Comparison of ENCODE assay signal across 25 cellular contexts in the genomic region with DNA sequence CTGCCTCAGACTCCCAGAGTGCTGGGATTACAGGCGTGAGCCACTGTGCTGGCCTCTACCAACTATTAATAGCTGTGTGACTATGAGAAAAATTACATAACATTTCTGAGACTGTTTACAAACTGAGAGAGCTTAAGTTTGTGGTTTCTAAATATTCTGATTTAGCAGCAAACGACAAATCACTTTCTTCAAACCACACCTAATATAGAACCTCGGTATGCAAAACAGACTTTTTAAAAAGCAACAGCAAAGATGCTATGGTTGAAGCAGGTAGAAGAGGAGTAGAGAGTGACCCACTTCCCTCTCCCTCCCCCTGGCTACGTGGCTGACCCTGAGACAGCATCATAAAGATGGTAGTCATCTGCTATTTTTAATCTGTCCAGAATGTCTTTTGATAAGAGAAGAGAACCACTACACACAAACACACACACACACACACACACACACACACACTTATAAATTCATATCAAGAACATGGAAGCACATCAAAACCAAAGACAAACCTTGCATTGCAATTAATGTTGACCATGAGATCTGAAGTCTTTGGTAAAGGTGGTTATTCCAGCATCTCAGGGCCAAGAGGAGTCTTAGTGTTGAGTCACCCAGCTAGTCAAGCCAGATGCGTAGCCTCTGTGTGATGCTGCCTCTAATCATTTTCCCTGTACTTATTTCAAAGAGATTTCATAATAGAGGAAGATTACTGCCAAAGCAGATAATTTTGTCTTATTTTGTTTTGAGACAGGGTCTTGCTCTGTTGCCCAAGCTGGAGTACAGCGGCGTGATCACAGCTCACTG. TPM values are rescaled to one million over a fixed set of nuclear protein-coding genes. Genes with fewer than 3 reads are reported as not detected.
A peak's percentile ranks its signal among the peaks of the same experiment; 100 is the strongest.
DNase-seq lines count a peak whose midpoint lies in the region; ATAC-seq, FAIRE-seq and TF ChIP-seq lines count a peak whose summit lies in the region.
"Had no signal": no experiment of that assay in that cellular context is flagged by ENCODE, and none has a peak within 500 bp of the region (broad histone marks: within the 10 kb centered on the region; RNA-seq: fewer than 3 reads in every experiment).

No MANE protein-coding gene starts in this region.

- POLR2A ChIA-PET in PC-3 (lab: Charles Lee; ENCODE audit: unreplicated experiment) (no interaction called here), Caco-2 (lab: Charles Lee) (no interaction called here)

- BruUV-seq in PC-3 (replicated peaks; lab: Mats Ljungman, UMichigan) (no TSS peak), Caco-2 (replicated peaks; lab: Mats Ljungman, UMichigan) (no TSS peak)

- FAIRE-seq in bronchial epithelial cell (lab: Jason Lieb, UNC): no peak
- FAIRE-seq: H54 had no signal

- H3K4me3 ChIP-seq in PC-3 (ENCODE audit: low read length): no peak overlapping the region
- H3K4me3 ChIP-seq in bronchial epithelial cell (ENCODE audit: low read depth, low read length): no peak overlapping the region
- H3K4me3 ChIP-seq in Caco-2 (ENCODE audit: low read depth, low read length): no peak overlapping the region
- no peak overlapping the region for H3K4me3 ChIP-seq in GM23338

- peaks cover 3% of the 10 kb centered on the region for H3K36me3 Mint-ChIP-seq in neural crest cell (ENCODE audit: low read depth)
- no peaks in the 10 kb centered on the region for H3K36me3 Mint-ChIP-seq in Caco-2 (ENCODE audit: insufficient read depth, unreplicated experiment)
- H3K36me3 Mint-ChIP-seq in GM23338 (ENCODE audit: low read depth): peaks cover 7% of the 10 kb centered on the region
- H3K36me3 Mint-ChIP-seq: T-cell had no signal

- no peaks in the 10 kb centered on the region for H3K9me3 ChIP-seq in PC-3 (ENCODE audit: low read length)
- no peaks in the 10 kb centered on the region for H3K9me3 ChIP-seq in Caco-2

- H3K4me2 ChIP-seq in PC-3 (ENCODE audit: low read length): no peak overlapping the region
- H3K4me2 ChIP-seq in GM23338: no peak overlapping the region

- no peaks in the 10 kb centered on the region for H3K27me3 Mint-ChIP-seq in neural crest cell (ENCODE audit: low read depth)
- peaks cover 14% of the 10 kb centered on the region for H3K27me3 Mint-ChIP-seq in Caco-2 (ENCODE audit: insufficient read depth, unreplicated experiment)
- H3K27me3 Mint-ChIP-seq in GM23338 (ENCODE audit: insufficient read depth, low read depth, poor library complexity): peaks cover 1% of the 10 kb centered on the region
- H3K27me3 Mint-ChIP-seq: IgD-negative memory B cell had no signal

- peaks cover 39% of the 10 kb centered on the region for H3K27me3 ChIP-seq in PC-3 (ENCODE audit: low read length)
- H3K27me3 ChIP-seq in bronchial epithelial cell (ENCODE audit: control insufficient read depth, insufficient read depth, low read length): no peaks in the 10 kb centered on the region
- H3K27me3 ChIP-seq in Caco-2 (replicated peaks; ENCODE audit: control insufficient read depth, insufficient read depth, low read length): no peaks in the 10 kb centered on the region
- H3K27me3 ChIP-seq in GM23338 (ENCODE audit: insufficient read depth): no peaks in the 10 kb centered on the region

- DNase-seq in PC-3 (peak; percentile 28), bronchial epithelial cell (ENCODE audit: low read depth) (peak; percentile 35), neural crest cell (ENCODE audit: low read depth, low spot score) (no peak), Caco-2 (no peak), NCI-H510A treated with DMSO at 0.1 percent for 48 hours (lab: John Stamatoyannopoulos, UW) (no peak), GM23338 (ENCODE audit: low spot score) (no peak)
- DNase-seq: ACHN, AML-193, DND-41, Karpas-422, NCI-H1092 treated with DMSO at 0.1 percent for 48 hours, NCI-H2081 treated with DMSO at 0.1 percent for 48 hours, NCI-H510A, NCI-H774, OCI-M1, RPMI8226, SIG-M5, T-cell had no signal

- H2AFZ ChIP-seq in PC-3 (ENCODE audit: low read length) (no peak overlapping the region), GM23338 (no peak overlapping the region)

- CTCF ChIA-PET in PC-3 (lab: Charles Lee): no interaction called here
- CTCF ChIA-PET in Caco-2 (lab: Charles Lee): interaction anchor here (0.7 kb wide), 1 partner anchor 29 kb away, joined by 4 read pairs; no protein-coding TSS in a partner anchor

- no peak overlapping the region for H3K4me3 Mint-ChIP-seq in neural crest cell
- H3K4me3 Mint-ChIP-seq in Caco-2 (ENCODE audit: unreplicated experiment): no peak overlapping the region
- no peak overlapping the region for H3K4me3 Mint-ChIP-seq in GM23338
- H3K4me3 Mint-ChIP-seq: IgD-negative memory B cell, T-cell had no signal

- H3K79me2 ChIP-seq in PC-3 (ENCODE audit: low read length) (no peaks in the 10 kb centered on the region), GM23338 (replicated peaks; ENCODE audit: insufficient read depth) (no peaks in the 10 kb centered on the region)

- H3K36me3 ChIP-seq in PC-3 (ENCODE audit: low read depth, low read length) (no peaks in the 10 kb centered on the region), bronchial epithelial cell (ENCODE audit: control insufficient read depth, insufficient read depth, low read length) (no peaks in the 10 kb centered on the region), Caco-2 (ENCODE audit: control insufficient read depth, insufficient read depth, low read length) (no peaks in the 10 kb centered on the region), GM23338 (ENCODE audit: insufficient read depth) (no peaks in the 10 kb centered on the region)

- H3K4me1 Mint-ChIP-seq in neural crest cell (peaks cover 23% of the 10 kb centered on the region), Caco-2 (ENCODE audit: low read depth, unreplicated experiment) (no peaks in the 10 kb centered on the region), GM23338 (no peaks in the 10 kb centered on the region; the same call in 2 of the 3 replicates)
- H3K4me1 Mint-ChIP-seq: T-cell had no signal

- H4K20me1 ChIP-seq in PC-3 (ENCODE audit: low read length) (no peaks in the 10 kb centered on the region), GM23338 (replicated peaks; ENCODE audit: insufficient read depth) (no peaks in the 10 kb centered on the region)

- intact Hi-C loops in PC-3 (cut with micrococcal nuclease) (no loop called here), Caco-2 (cut with micrococcal nuclease; ENCODE audit: unreplicated experiment) (no loop called here)

- H3K9me2 ChIP-seq in PC-3 (replicated peaks; ENCODE audit: low read length) (no peaks in the 10 kb centered on the region), GM23338 (ENCODE audit: insufficient read depth) (no peaks in the 10 kb centered on the region)

- H3K27ac Mint-ChIP-seq in neural crest cell (ENCODE audit: unreplicated experiment): peak overlapping the region; percentile 1
- H3K27ac Mint-ChIP-seq in Caco-2 (ENCODE audit: unreplicated experiment): no peak overlapping the region
- no peak overlapping the region for H3K27ac Mint-ChIP-seq in GM23338
- H3K27ac Mint-ChIP-seq: IgD-negative memory B cell, T-cell had no signal

- ATAC-seq in HG02885 (IDR thresholded peaks at IDR 0.05; ENCODE audit: poor library complexity, unreplicated experiment): peak; percentile 67
- ATAC-seq in PC-3: no peak
- ATAC-seq in GM23338: no peak
- ATAC-seq: SK-N-SH treated with all-trans-retinoic acid at 6 μM for 48 hours, T-cell had no signal

- H3F3A ChIP-seq in PC-3 (ENCODE audit: low read length, unreplicated experiment) (no peaks in the 10 kb centered on the region), GM23338 (replicated peaks; ENCODE audit: low read depth) (no peaks in the 10 kb centered on the region)

- TF ChIP-seq CTCF in PC-3 (conservative IDR thresholded peaks at IDR 0.05; ENCODE audit: low read depth, low read length) (no peak), bronchial epithelial cell (IDR thresholded peaks at IDR 0.05; ENCODE audit: insufficient read depth, low read length, severe bottlenecking) (no peak), neural crest cell (conservative IDR thresholded peaks at IDR 0.05) (no peak), Caco-2 (IDR thresholded peaks at IDR 0.05; ENCODE audit: insufficient read depth in 1 of 2, low read depth in 1 of 2, low read length in 1 of 2, severe bottlenecking in 1 of 2, unreplicated experiment in 1 of 2) (no peak), GM23338 (conservative IDR thresholded peaks at IDR 0.05; ENCODE audit: low read depth in 2 of 2) (no peak)

- no peaks in the 10 kb centered on the region for H3K4me1 ChIP-seq in PC-3 (ENCODE audit: insufficient read depth, low read length)
- H3K4me1 ChIP-seq in Caco-2: no peaks in the 10 kb centered on the region
- H3K4me1 ChIP-seq in GM23338 (ENCODE audit: insufficient read depth): no peaks in the 10 kb centered on the region

- H3K9ac ChIP-seq in PC-3 (ENCODE audit: low read length): no peak overlapping the region

- peaks cover 10% of the 10 kb centered on the region for H3K9me3 Mint-ChIP-seq in neural crest cell
- H3K9me3 Mint-ChIP-seq in Caco-2 (ENCODE audit: unreplicated experiment): no peaks in the 10 kb centered on the region
- peaks cover 18% of the 10 kb centered on the region for H3K9me3 Mint-ChIP-seq in GM23338

- H3K27ac ChIP-seq in PC-3 (ENCODE audit: low read length) (no peak overlapping the region), GM23338 (ENCODE audit: low read depth) (no peak overlapping the region)
- H3K27ac ChIP-seq: C4-2B had no signal

TF ChIP-seq in GM23338, 12 proteins besides CTCF, POLR2A, EP300 and RAD21:
- TF ChIP-seq ZNF331 (CRISPR knock-in tag; IDR thresholded peaks at IDR 0.05; ENCODE audit: low read depth): no peak
- TF ChIP-seq EZH2phosphoT487 (IDR thresholded peaks at IDR 0.05; ENCODE audit: unreplicated experiment): no peak
- TF ChIP-seq POLR2AphosphoS5 (IDR thresholded peaks at IDR 0.05; ENCODE audit: low read depth): no peak
- no peak for TF ChIP-seq NANOG (IDR thresholded peaks at IDR 0.05; ENCODE audit: borderline replicate concordance)

RNA-seq across cellular contexts. Expression of a gene that starts 58.1 kb away (rescaled TPM):
- total RNA-seq in PC-3 (2014; rRNA removed) (not detected in 2 replicates), bronchial epithelial cell (not detected in 2 replicates), neural crest cell (0.57 and 0.72 TPM in 2 replicates), Caco-2 (2022) (not detected in 2 replicates)
- total RNA-seq in GM23338 (2014; rRNA removed; shearing (Covaris generic)): 1.2 and 1.3 TPM in 2 replicates
- polyA plus RNA-seq in GM23338 (2016; fragmentation: Nextera tagmentation; extraction: Ambion mirVana): 0.71 and 0.79 TPM in 2 replicates
- total RNA-seq: G401, MCF 10A, T-cell had no signal
- polyA plus RNA-seq: IgD-negative memory B cell had no signal

Comparison
In these comparisons a context has a peak if more than half of its experiments do, and no peak if none do; other contexts are left out.
1. DNase-seq: peak in PC-3 (single experiment) and bronchial epithelial cell (single experiment); none in neural crest cell (single experiment), Caco-2 (0 of 2), NCI-H510A treated with DMSO at 0.1 percent for 48 hours (single experiment) and GM23338 (single experiment).